8 cellular contexts compared by ENCODE assay signal in genomic region chr14:65847065-65847847, GRCh38.
DNase-seq lines count a peak whose midpoint lies in the region; ATAC-seq and TF ChIP-seq lines count a peak whose summit lies in the region.

No MANE protein-coding gene starts in this region.

- peaks cover 2% of the 10 kb centered on the region for H3K36me3 Mint-ChIP-seq in CD8-positive, alpha-beta T cell
- peaks cover 17% of the 10 kb centered on the region for H3K36me3 Mint-ChIP-seq in activated CD4-positive, alpha-beta T cell treated with anti-CD3 and anti-CD28 coated beads, Interleukin-2, amount 10 ng/mL, durations not matched to agents 24 days and 14 days (ENCODE audit: low read depth)

- intact Hi-C loops in CD8-positive, alpha-beta T cell (cut with DNase I, micrococcal nuclease) = loop anchor here (1.0 to 10.0 kb wide), 9 partner anchors 23 to 1398 kb away; partner anchors contain the start of genes FNTB (in 2 of the 2), FUT8 (in 1 of the 2), MAX (in 1 of the 2) and PALS1 (in 1 of the 2)
- intact Hi-C loops in activated CD4-positive, alpha-beta T cell treated with anti-CD3 and anti-CD28 coated beads, Interleukin-2, amount 10 ng/mL, durations not matched to agents 24 days and 14 days (cut with micrococcal nuclease) = loop anchor here (1.0 to 5.0 kb wide), 7 partner anchors 32 to 675 kb away; no protein-coding TSS in a partner anchor

- H3K14ac ChIP-seq in trophoblast cell (ENCODE audit: low read length) = no peak overlapping the region

- H3K27ac Mint-ChIP-seq in CD8-positive, alpha-beta T cell = peak overlapping the region; percentile 92
- peak overlapping the region; percentile 87 for H3K27ac Mint-ChIP-seq in activated CD4-positive, alpha-beta T cell treated with anti-CD3 and anti-CD28 coated beads, Interleukin-2, amount 10 ng/mL, durations not matched to agents 24 days and 14 days

- H3K79me1 ChIP-seq in mesendoderm (ENCODE audit: low read length) (no peaks in the 10 kb centered on the region), trophoblast cell (ENCODE audit: low read length) (no peaks in the 10 kb centered on the region)

- H2BK120ac ChIP-seq in mesendoderm (ENCODE audit: low read depth, low read length) (no peak overlapping the region), trophoblast cell (ENCODE audit: insufficient read depth, low read length, poor library complexity) (no peak overlapping the region)

- no peaks in the 10 kb centered on the region for H3K9me3 Mint-ChIP-seq in CD8-positive, alpha-beta T cell
- peaks cover 21% of the 10 kb centered on the region for H3K9me3 Mint-ChIP-seq in activated CD4-positive, alpha-beta T cell treated with anti-CD3 and anti-CD28 coated beads, Interleukin-2, amount 10 ng/mL, durations not matched to agents 24 days and 14 days

- no peak overlapping the region for H4K91ac ChIP-seq in trophoblast cell (ENCODE audit: low read depth, low read length)

- H2AFZ ChIP-seq in trophoblast cell (ENCODE audit: insufficient read depth, low read length, poor library complexity) = no peak overlapping the region

- H3K4me1 Mint-ChIP-seq in CD8-positive, alpha-beta T cell (ENCODE audit: low read depth) = peaks cover 85% of the 10 kb centered on the region
- H3K4me1 Mint-ChIP-seq in activated CD4-positive, alpha-beta T cell treated with anti-CD3 and anti-CD28 coated beads, Interleukin-2, amount 10 ng/mL, durations not matched to agents 24 days and 14 days = peaks cover 67% of the 10 kb centered on the region

- H3K23ac ChIP-seq in mesendoderm (ENCODE audit: low read length) (no peak overlapping the region), trophoblast cell (ENCODE audit: low read length) (no peak overlapping the region)

- no peak overlapping the region for H3K56ac ChIP-seq in mesendoderm (ENCODE audit: low read length)

- peak; percentile 41 to 84 (median 67) for DNase-seq in CD8-positive, alpha-beta T cell
- peak; percentile 95 for DNase-seq in activated CD4-positive, alpha-beta T cell treated with anti-CD3 and anti-CD28 coated beads, Interleukin-2, amount 10 ng/mL, durations not matched to agents 24 days and 14 days
- DNase-seq in mesendoderm (no peak), trophoblast cell (no peak), NOMO-1 (lab: John Stamatoyannopoulos, UW; ENCODE audit: unreplicated experiment in 2 of 2) (no peak), HuH-7.5 (ENCODE audit: low spot score) (no peak)

- H4K8ac ChIP-seq in mesendoderm (ENCODE audit: low read depth, low read length) (no peak overlapping the region), trophoblast cell (ENCODE audit: low read depth, low read length) (no peak overlapping the region)

- H3K9me3 ChIP-seq in CD8-positive, alpha-beta T cell (ENCODE audit: low read length) = no peaks in the 10 kb centered on the region
- H3K9me3 ChIP-seq in trophoblast cell (ENCODE audit: insufficient read depth, low read depth, low read length) = no peaks in the 10 kb centered on the region

- H3K9ac ChIP-seq in mesendoderm (ENCODE audit: low read length) (no peak overlapping the region), trophoblast cell (ENCODE audit: low read length) (no peak overlapping the region)

- WGBS in mesendoderm (ENCODE audit: extremely low coverage, insufficient coverage, low lambda C conversion rate) = no CpG with 5 or more reads among the region's 7 CpGs
- WGBS in trophoblast cell (ENCODE audit: extremely low coverage, insufficient coverage, insufficient read length) = no CpG with 5 or more reads among the region's 7 CpGs

- H3K79me2 ChIP-seq in mesendoderm (ENCODE audit: control insufficient read depth, insufficient read depth, low read length) = no peaks in the 10 kb centered on the region
- H3K79me2 ChIP-seq in trophoblast cell (ENCODE audit: control insufficient read depth, insufficient read depth, low read length, poor library complexity) = no peaks in the 10 kb centered on the region

- no peaks in the 10 kb centered on the region for H3K36me3 ChIP-seq in CD8-positive, alpha-beta T cell (ENCODE audit: insufficient read depth, low read length)
- no peaks in the 10 kb centered on the region for H3K36me3 ChIP-seq in mesendoderm (ENCODE audit: control insufficient read depth, insufficient read depth, low read length)
- no peaks in the 10 kb centered on the region for H3K36me3 ChIP-seq in trophoblast cell (ENCODE audit: control insufficient read depth in 1 of 2, insufficient read depth in 2 of 2, low read length in 2 of 2)

- no peak overlapping the region for H3K4me2 ChIP-seq in mesendoderm (ENCODE audit: low read length)
- no peak overlapping the region for H3K4me2 ChIP-seq in trophoblast cell (ENCODE audit: low read length)

- no peaks in the 10 kb centered on the region for H3K27me3 ChIP-seq in CD8-positive, alpha-beta T cell (ENCODE audit: insufficient read depth, low read length)
- H3K27me3 ChIP-seq in mesendoderm (ENCODE audit: insufficient read depth, low read length, poor library complexity) (no peaks in the 10 kb centered on the region), trophoblast cell (ENCODE audit: insufficient read depth, low read length) (no peaks in the 10 kb centered on the region)

- no peak overlapping the region for H2BK12ac ChIP-seq in trophoblast cell (ENCODE audit: low read length)

- no peak overlapping the region for H4K12ac ChIP-seq in trophoblast cell (ENCODE audit: low read depth, low read length)

- no peaks in the 10 kb centered on the region for H3K27me3 Mint-ChIP-seq in CD8-positive, alpha-beta T cell (ENCODE audit: low read depth)
- H3K27me3 Mint-ChIP-seq in activated CD4-positive, alpha-beta T cell treated with anti-CD3 and anti-CD28 coated beads, Interleukin-2, amount 10 ng/mL, durations not matched to agents 24 days and 14 days = no peaks in the 10 kb centered on the region

- H3K4ac ChIP-seq in mesendoderm (ENCODE audit: low read depth, low read length) (no peak overlapping the region), trophoblast cell (ENCODE audit: low read depth, low read length) (no peak overlapping the region)

- peaks cover 90% of the 10 kb centered on the region for H3K4me1 ChIP-seq in CD8-positive, alpha-beta T cell (ENCODE audit: insufficient read depth, low read length)
- H3K4me1 ChIP-seq in mesendoderm (ENCODE audit: control insufficient read depth, low read depth, low read length) = no peaks in the 10 kb centered on the region
- no peaks in the 10 kb centered on the region for H3K4me1 ChIP-seq in trophoblast cell (ENCODE audit: control insufficient read depth in 1 of 2, insufficient read depth in 2 of 2, low read length in 2 of 2)

- peak overlapping the region; percentile 21 for H3K4me3 ChIP-seq in CD8-positive, alpha-beta T cell (ENCODE audit: low read depth, low read length)
- H3K4me3 ChIP-seq in mesendoderm (ENCODE audit: low read length) = no peak overlapping the region
- H3K4me3 ChIP-seq in trophoblast cell (ENCODE audit: low read depth, low read length) = no peak overlapping the region

- POLR2A ChIA-PET in CD8-positive, alpha-beta T cell (lab: Charles Lee) = interaction anchor here (0.6 to 3.3 kb wide), 20 partner anchors 10 to 624 kb away, joined by 3 to 25 read pairs (median 7); partner anchors contain the start of gene FUT8

- H2BK5ac ChIP-seq in mesendoderm (ENCODE audit: low read length) = no peak overlapping the region
- H2BK5ac ChIP-seq in trophoblast cell (ENCODE audit: low read depth, low read length, poor library complexity) = no peak overlapping the region

- peak overlapping the region; percentile 23 for H2BK15ac ChIP-seq in mesendoderm (replicated peaks; ENCODE audit: low read depth)

- H3K4me3 Mint-ChIP-seq in CD8-positive, alpha-beta T cell = peak overlapping the region; percentile 71
- H3K4me3 Mint-ChIP-seq in activated CD4-positive, alpha-beta T cell treated with anti-CD3 and anti-CD28 coated beads, Interleukin-2, amount 10 ng/mL, durations not matched to agents 24 days and 14 days = peak overlapping the region; percentile 71

- no peak for TF ChIP-seq CTCF in CD8-positive, alpha-beta T cell (IDR thresholded peaks at IDR 0.05)

- peak overlapping the region; percentile 7 for H2AK5ac ChIP-seq in mesendoderm (ENCODE audit: low read length)
- no peak overlapping the region for H2AK5ac ChIP-seq in trophoblast cell (ENCODE audit: low read length)

- CTCF ChIA-PET in CD8-positive, alpha-beta T cell (lab: Charles Lee) = interaction anchor here (0.9 to 5.3 kb wide), 18 partner anchors 10 to 682 kb away, joined by 3 to 55 read pairs (median 6); partner anchors contain the start of gene FUT8

- H3K27ac ChIP-seq in CD8-positive, alpha-beta T cell (ENCODE audit: low read depth, low read length) = peak overlapping the region; percentile 57
- H3K27ac ChIP-seq in mesendoderm (ENCODE audit: low read depth, low read length) (no peak overlapping the region), trophoblast cell (ENCODE audit: low read depth, low read length) (no peak overlapping the region)

- peak; percentile 87 for ATAC-seq in CD8-positive, alpha-beta T cell
- peak; percentile 59 for ATAC-seq in HG02798 (IDR thresholded peaks at IDR 0.05; ENCODE audit: poor library complexity, unreplicated experiment)
- no peak for ATAC-seq in HG03439 (IDR thresholded peaks at IDR 0.05; ENCODE audit: unreplicated experiment)

- H3K18ac ChIP-seq in mesendoderm (ENCODE audit: low read length) = no peak overlapping the region
- H3K18ac ChIP-seq in trophoblast cell (ENCODE audit: low read length) = no peak overlapping the region

- no peak overlapping the region for H4K5ac ChIP-seq in mesendoderm (ENCODE audit: low read length)

Comparison
In these comparisons a context has a peak if more than half of its experiments do, and no peak if none do; other contexts are left out.
1. DNase-seq: peak in CD8-positive, alpha-beta T cell (7 of 7) and activated CD4-positive, alpha-beta T cell treated with anti-CD3 and anti-CD28 coated beads, Interleukin-2, amount 10 ng/mL, durations not matched to agents 24 days and 14 days (single experiment); none in mesendoderm (single experiment), trophoblast cell (0 of 2), NOMO-1 (0 of 2) and HuH-7.5 (single experiment).